Comparison of ENCODE assay signal across 15 cellular contexts in the genomic region with DNA sequence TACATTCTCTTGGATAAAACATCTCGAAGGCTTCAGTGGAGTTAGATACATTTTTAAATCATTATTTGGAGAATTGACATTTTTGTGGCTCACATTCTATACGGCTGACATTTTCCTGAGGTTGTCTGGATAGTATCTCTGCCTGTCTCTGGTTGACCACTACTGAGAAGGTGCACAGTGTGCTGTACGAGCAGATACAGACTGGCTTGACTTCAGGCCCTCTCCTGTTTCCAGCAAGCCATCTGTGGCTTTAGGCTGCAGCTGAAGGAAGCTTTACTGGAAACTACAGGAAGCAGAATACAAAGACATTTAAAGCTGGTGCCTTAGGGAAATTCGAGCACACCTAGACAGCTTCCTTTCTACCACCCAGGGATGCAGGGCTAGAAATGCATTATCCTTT. TPM values are rescaled to one million over a fixed set of nuclear protein-coding genes. Genes with fewer than 3 reads are reported as not detected.
A peak's percentile ranks its signal among the peaks of the same experiment; 100 is the strongest.
DNase-seq lines count a peak whose midpoint lies in the region; ATAC-seq and TF ChIP-seq lines count a peak whose summit lies in the region.
"Had no signal": no experiment of that assay in that cellular context is flagged by ENCODE, and none has a peak within 500 bp of the region (broad histone marks: within the 10 kb centered on the region; RNA-seq: fewer than 3 reads in every experiment).

No MANE protein-coding gene starts in this region.

- peaks cover 16% of the 10 kb centered on the region for H3K4me1 ChIP-seq in HUES64 (ENCODE audit: insufficient read depth, low read length)
- peaks cover 14% of the 10 kb centered on the region for H3K4me1 ChIP-seq in iPS-20b (ENCODE audit: insufficient read depth, low read length)
- H3K4me1 ChIP-seq in gastrocnemius medialis, result no peaks in the 10 kb centered on the region

- POLR2A ChIA-PET in AG04449 (lab: Yijun Ruan, JAX), result interaction anchor here (1.4 kb wide), 1 partner anchor 372 kb away, joined by 5 read pairs; no protein-coding TSS in a partner anchor

- H3K36me3 ChIP-seq in HUES64 (ENCODE audit: insufficient read depth, low read length), result no peaks in the 10 kb centered on the region
- no peaks in the 10 kb centered on the region for H3K36me3 ChIP-seq in iPS-20b (ENCODE audit: insufficient read depth, low read depth, low read length)
- H3K36me3 ChIP-seq in gastrocnemius medialis, result no peaks in the 10 kb centered on the region
- H3K36me3 ChIP-seq: tibial artery had no signal

- 76% methylated on average over 4 of the region's 4 CpGs for WGBS in HUES64

- peak overlapping the region; percentile 38; the same call in 1 of the 2 replicates for H3K27ac ChIP-seq in HUES64 (ENCODE audit: low read depth, low read length)
- H3K27ac ChIP-seq in iPS-20b (ENCODE audit: low read length), result peak overlapping the region; percentile 46
- H3K27ac ChIP-seq in gastrocnemius medialis, result no peak overlapping the region
- H3K27ac ChIP-seq: tibial artery had no signal

- ATAC-seq in HG03280 (IDR thresholded peaks at IDR 0.05; ENCODE audit: unreplicated experiment) (no peak), gastrocnemius medialis (no peak)
- ATAC-seq: mucosa of descending colon had no signal

- CTCF ChIA-PET in AG04449 (lab: Yijun Ruan, JAX), result interaction anchor here (0.7 to 3.3 kb wide), 6 partner anchors 8 to 402 kb away, joined by 3 to 12 read pairs (median 6); no protein-coding TSS in a partner anchor

- DNase-seq in AG04449 (ENCODE audit: low read depth, low spot score), result peak; percentile 24
- DNase-seq in astrocyte of the hippocampus (ENCODE audit: low read depth, low spot score), result peak; percentile 53
- DNase-seq in gastrocnemius medialis, result no peak
- no peak for DNase-seq in NCI-H2171 (lab: John Stamatoyannopoulos, UW)
- no peak for DNase-seq in NCI-H446 (lab: John Stamatoyannopoulos, UW)
- DNase-seq: activated CD4-positive, CD25-positive, alpha-beta regulatory T cell treated with anti-CD3 and anti-CD28 coated beads, Interleukin-2, amount 50 U/mL, for 72 hours; Calu3; MM.1S; mucosa of descending colon; posterior cingulate gyrus; SW 1271; tibial artery had no signal

- TF ChIP-seq CTCF in AG04449 (IDR thresholded peaks at IDR 0.05; ENCODE audit: insufficient read depth, low read length, missing control alignments), result no peak
- no peak for TF ChIP-seq CTCF in gastrocnemius medialis (IDR thresholded peaks at IDR 0.05 in 4 of 5, conservative IDR thresholded peaks at IDR 0.05 in 1 of 5)

- H3K9me3 ChIP-seq in HUES64 (ENCODE audit: insufficient read depth, low read depth, low read length), result no peaks in the 10 kb centered on the region
- no peaks in the 10 kb centered on the region for H3K9me3 ChIP-seq in iPS-20b (ENCODE audit: insufficient read depth, low read depth, low read length)
- H3K9me3 ChIP-seq in gastrocnemius medialis, result no peaks in the 10 kb centered on the region
- H3K9me3 ChIP-seq: mucosa of descending colon, tibial artery had no signal

- intact Hi-C loops in gastrocnemius medialis (cut with DNase I; ENCODE audit: low total_unique reads), result no loop called here

- no peaks in the 10 kb centered on the region for H3K27me3 ChIP-seq in HUES64 (ENCODE audit: insufficient read depth, low read length)
- H3K27me3 ChIP-seq in iPS-20b (ENCODE audit: insufficient read depth, low read length), result no peaks in the 10 kb centered on the region
- H3K27me3 ChIP-seq in gastrocnemius medialis, result no peaks in the 10 kb centered on the region
- H3K27me3 ChIP-seq: tibial artery had no signal

- no peak overlapping the region for H3K9ac ChIP-seq in HUES64 (ENCODE audit: low read depth, low read length)
- peak overlapping the region; percentile 41; the same call in 1 of the 2 replicates for H3K9ac ChIP-seq in iPS-20b (ENCODE audit: low read depth, low read length)

- in situ Hi-C loops in gastrocnemius medialis (cut with MboI; ENCODE audit: low sequenced_read_pairs in 4 of 4), result no loop called here

- no peak overlapping the region for H3K4me3 ChIP-seq in AG04449 (ENCODE audit: low read depth, low read length)
- no peak overlapping the region for H3K4me3 ChIP-seq in HUES64 (ENCODE audit: low read length)
- no peak overlapping the region for H3K4me3 ChIP-seq in iPS-20b (ENCODE audit: low read length)
- H3K4me3 ChIP-seq in gastrocnemius medialis, result no peak overlapping the region
- H3K4me3 ChIP-seq: mucosa of descending colon, tibial artery had no signal

- no peak for TF ChIP-seq POLR2A in gastrocnemius medialis (IDR thresholded peaks at IDR 0.05)

RNA-seq across cellular contexts. Expression of gene RSU1, which starts 39.3 kb away (rescaled TPM):
- 56.6 TPM for polyA plus RNA-seq in HUES64 (2013, experiment 1 of 2)
- polyA plus RNA-seq in HUES64 (2013, experiment 2 of 2), result 61.6 TPM
- 10 to 100 TPM; 24.2 to 32.8 (median 26.1) TPM for total RNA-seq in gastrocnemius medialis

Comparison
In these comparisons a context has a peak if more than half of its experiments do, and no peak if none do; other contexts are left out.
1. DNase-seq: peak in AG04449 (single experiment) and astrocyte of the hippocampus (single experiment); none in gastrocnemius medialis (0 of 2), NCI-H2171 (single experiment) and NCI-H446 (0 of 2).
2. H3K27ac ChIP-seq: peak in HUES64 (single experiment) and iPS-20b (single experiment); none in gastrocnemius medialis (0 of 4).